Comparison of ENCODE assay signal across 29 cellular contexts in the genomic region with DNA sequence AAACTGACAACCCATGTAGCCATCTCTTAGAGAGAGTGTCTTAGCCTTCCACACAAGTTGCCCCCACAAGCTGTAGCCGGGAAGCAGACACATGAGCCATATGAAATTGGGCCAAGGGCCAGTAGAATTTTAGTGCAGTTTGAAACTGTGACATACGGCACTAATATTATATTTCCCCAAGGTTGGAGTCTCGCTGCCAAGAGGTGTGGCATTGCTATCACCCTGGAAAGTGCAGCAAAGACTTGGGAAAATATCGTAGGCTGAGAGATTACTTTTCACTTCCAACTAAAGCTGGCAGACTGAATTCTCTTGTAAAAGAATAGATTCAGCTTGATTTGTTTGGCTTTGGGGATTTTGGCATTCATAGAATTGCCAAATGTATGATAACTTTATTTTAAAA.
"Had no signal": no experiment of that assay in that cellular context is flagged by ENCODE, and none has a peak within 500 bp of the region (broad histone marks: within the 10 kb centered on the region; RNA-seq: fewer than 3 reads in every experiment).

No MANE protein-coding gene starts in this region.

- DNase-seq: colonic mucosa; effector CD8-positive, alpha-beta T cell; endodermal cell; hypothalamus; immature natural killer cell; islet precursor cell; kidney glomerular epithelial cell; left colon; left ventricle myocardium inferior; lower lobe of right lung; natural killer cell; occipital lobe; ovary; right lobe of liver; stimulated activated CD4-positive, alpha-beta T cell treated with anti-CD3 and anti-CD28 coated beads, Interleukin-12 subunit alpha, Interleukin-12 subunit beta, amount 100 ng/mL, for 4 hours; stimulated activated CD4-positive, alpha-beta T cell treated with anti-CD3 and anti-CD28 coated beads, Interleukin-1b, Interleukin-23, amount 100 ng/mL, for 48 hours; stimulated activated CD4-positive, alpha-beta T cell treated with anti-CD3 and anti-CD28 coated beads, Interleukin-4, amount 100 ng/mL, for 1 hour; stimulated activated CD8-positive, alpha-beta memory T cell treated with anti-CD3 and anti-CD28 coated beads, Interleukin-4, amount 100 ng/mL, for 48 hours; stimulated activated naive CD4-positive, alpha-beta T cell; stimulated activated naive CD8-positive, alpha-beta T cell treated with anti-CD3 and anti-CD28 coated beads, Interleukin-15, amount 100 ng/mL, for 72 hours; transverse colon; upper lobe of right lung; uterus had no signal

- FAIRE-seq: frontal cortex had no signal

- H3K4me3 Mint-ChIP-seq: dendritic cell treated with granulocyte-macrophage colony-stimulating factor and Interleukin-4, amounts not matched to agents 40 ng/mL and 50 ng/mL, for 4 days; endodermal cell; immature natural killer cell; natural killer cell; stimulated activated naive CD8-positive, alpha-beta T cell treated with anti-CD3 and anti-CD28 coated beads, Interleukin-15, amount 100 ng/mL, for 72 hours had no signal

- H3K4me3 ChIP-seq: colonic mucosa, esophagus muscularis mucosa, left ventricle myocardium inferior, lower lobe of right lung, ovary, right lobe of liver, smooth muscle cell, suprapubic skin, transverse colon, upper lobe of right lung, uterus had no signal

- H3K9me3 Mint-ChIP-seq: dendritic cell treated with granulocyte-macrophage colony-stimulating factor and Interleukin-4, amounts not matched to agents 40 ng/mL and 50 ng/mL, for 4 days; endodermal cell; natural killer cell had no signal

- H3K36me3 Mint-ChIP-seq: immature natural killer cell, natural killer cell had no signal

- H3K9me3 ChIP-seq: colonic mucosa, esophagus muscularis mucosa, left ventricle myocardium inferior, lower lobe of right lung, ovary, right lobe of liver, suprapubic skin, transverse colon, upper lobe of right lung, uterus had no signal

- H3K27ac Mint-ChIP-seq: dendritic cell treated with granulocyte-macrophage colony-stimulating factor and Interleukin-4, amounts not matched to agents 40 ng/mL and 50 ng/mL, for 4 days; endodermal cell; immature natural killer cell; natural killer cell; progenitor cell of endocrine pancreas had no signal

- H3K27ac ChIP-seq: colonic mucosa, esophagus muscularis mucosa, left ventricle myocardium inferior, lower lobe of right lung, ovary, right lobe of liver, suprapubic skin, transverse colon, upper lobe of right lung, uterus had no signal

- ATAC-seq: left colon; lower lobe of right lung; natural killer cell; right lobe of liver; stimulated activated naive CD8-positive, alpha-beta T cell treated with anti-CD3 and anti-CD28 coated beads, Interleukin-15, amount 100 ng/mL, for 72 hours; upper lobe of right lung had no signal

- H3K27me3 ChIP-seq: colonic mucosa, esophagus muscularis mucosa, ovary, right lobe of liver, suprapubic skin, transverse colon, upper lobe of right lung, uterus had no signal

- H3K4me1 ChIP-seq: colonic mucosa, esophagus muscularis mucosa, lower lobe of right lung, right lobe of liver, suprapubic skin, transverse colon, upper lobe of right lung, uterus had no signal

- H3K4me1 Mint-ChIP-seq: immature natural killer cell; natural killer cell; stimulated activated naive CD8-positive, alpha-beta T cell treated with anti-CD3 and anti-CD28 coated beads, Interleukin-15, amount 100 ng/mL, for 72 hours had no signal

- H3K27me3 Mint-ChIP-seq: dendritic cell treated with granulocyte-macrophage colony-stimulating factor and Interleukin-4, amounts not matched to agents 40 ng/mL and 50 ng/mL, for 4 days; progenitor cell of endocrine pancreas had no signal

- H3K36me3 ChIP-seq: colonic mucosa, esophagus muscularis mucosa, left ventricle myocardium inferior, lower lobe of right lung, ovary, right lobe of liver, suprapubic skin, transverse colon, upper lobe of right lung, uterus had no signal
